24 cellular contexts compared by ENCODE assay signal in genomic region chr17:68596411-68596945, GRCh38. TPM values are rescaled to one million over a fixed set of nuclear protein-coding genes. Genes with fewer than 3 reads are reported as not detected.
"Had no signal": no experiment of that assay in that cellular context is flagged by ENCODE, and none has a peak within 500 bp of the region (broad histone marks: within the 10 kb centered on the region; RNA-seq: fewer than 3 reads in every experiment).

No MANE protein-coding gene starts in this region.

- H3K36me3 Mint-ChIP-seq: activated naive CD8-positive, alpha-beta T cell treated with anti-CD3 and anti-CD28 coated beads, Interleukin-2, amount 10 ng/mL, durations not matched to agents 7 days and 5 days; memory B cell; WTC11 had no signal

- H3K4me3 ChIP-seq: coronary artery, mucosa of descending colon, right atrium auricular region, tibial nerve had no signal

- H3K27ac ChIP-seq: foreskin keratinocyte, left lung had no signal

- H3K27ac Mint-ChIP-seq: activated naive CD4-positive, alpha-beta T cell treated with anti-CD3 and anti-CD28 coated beads for 36 hours; activated naive CD8-positive, alpha-beta T cell treated with anti-CD3 and anti-CD28 coated beads, Interleukin-2, amount 10 ng/mL, durations not matched to agents 7 days and 5 days; memory B cell; progenitor cell of endocrine pancreas; stimulated activated naive CD8-positive, alpha-beta T cell treated with anti-CD3 and anti-CD28 coated beads, Interleukin-15, Interleukin-2, amounts not matched to agents 100 ng/mL and 50 ng/mL, for 24 hours; T-helper 1 cell treated with Interleukin-12 subunit alpha and Interleukin-12 subunit beta and Interleukin-4 antibody, amounts not matched to agents 30 μg/mL and 1 μg/mL, for 36 hours; WTC11 had no signal

- H3K4me3 Mint-ChIP-seq: activated naive CD4-positive, alpha-beta T cell treated with anti-CD3 and anti-CD28 coated beads for 36 hours; activated naive CD8-positive, alpha-beta T cell treated with anti-CD3 and anti-CD28 coated beads, Interleukin-2, amount 10 ng/mL, durations not matched to agents 7 days and 5 days; activated T-cell treated with anti-CD3 and anti-CD28 coated beads, Interleukin-2, amount 50 U/mL, for 4 hours; memory B cell; stimulated activated naive CD8-positive, alpha-beta T cell treated with anti-CD3 and anti-CD28 coated beads, Interleukin-15, Interleukin-2, amounts not matched to agents 100 ng/mL and 50 ng/mL, for 24 hours; T-helper 1 cell treated with Interleukin-12 subunit alpha and Interleukin-12 subunit beta and Interleukin-4 antibody, amounts not matched to agents 30 μg/mL and 1 μg/mL, for 36 hours; WTC11 had no signal

- H3K9me3 ChIP-seq: left lung, mucosa of descending colon, right atrium auricular region, tibial nerve had no signal

- DNase-seq: activated CD8-positive, alpha-beta memory T cell treated with anti-CD3 and anti-CD28 coated beads, Interleukin-2, amount 50 U/mL, for 48 hours; activated naive CD4-positive, alpha-beta T cell treated with anti-CD3 and anti-CD28 coated beads for 36 hours; activated naive CD8-positive, alpha-beta T cell treated with anti-CD3 and anti-CD28 coated beads, Interleukin-2, amount 10 ng/mL, durations not matched to agents 7 days and 5 days; activated T-cell treated with anti-CD3 and anti-CD28 coated beads, Interleukin-2, amount 50 U/mL, for 4 hours; amniotic stem cell; foreskin keratinocyte; left lung; mucosa of descending colon; nucleus accumbens; stimulated activated CD4-positive, alpha-beta T cell treated with anti-CD3 and anti-CD28 coated beads, Interleukin-12 subunit alpha, Interleukin-12 subunit beta, amount 100 ng/mL, for 4 hours; substantia nigra; T1000 had no signal

- H3K27me3 Mint-ChIP-seq: progenitor cell of endocrine pancreas had no signal

- H3K27me3 ChIP-seq: right atrium auricular region had no signal

- H3K36me3 ChIP-seq: right atrium auricular region, tibial nerve had no signal

- H3K9me3 Mint-ChIP-seq: activated naive CD4-positive, alpha-beta T cell treated with anti-CD3 and anti-CD28 coated beads for 36 hours; activated naive CD8-positive, alpha-beta T cell treated with anti-CD3 and anti-CD28 coated beads, Interleukin-2, amount 10 ng/mL, durations not matched to agents 7 days and 5 days; activated T-cell treated with anti-CD3 and anti-CD28 coated beads, Interleukin-2, amount 50 U/mL, for 4 hours; memory B cell; stimulated activated naive CD8-positive, alpha-beta T cell treated with anti-CD3 and anti-CD28 coated beads, Interleukin-15, Interleukin-2, amounts not matched to agents 100 ng/mL and 50 ng/mL, for 24 hours; T-helper 1 cell treated with Interleukin-12 subunit alpha and Interleukin-12 subunit beta and Interleukin-4 antibody, amounts not matched to agents 30 μg/mL and 1 μg/mL, for 36 hours; WTC11 had no signal

- ATAC-seq: activated T-cell treated with anti-CD3 and anti-CD28 coated beads, Interleukin-2, amount 50 U/mL, for 4 hours; foreskin keratinocyte; left lung; mucosa of descending colon; WTC11 had no signal

RNA-seq across cellular contexts. Expression of gene FAM20A, which starts 4.7 kb away (rescaled TPM):
- total RNA-seq: activated CD8-positive, alpha-beta memory T cell treated with anti-CD3 and anti-CD28 coated beads for 36 hours; activated naive CD4-positive, alpha-beta T cell treated with anti-CD3 and anti-CD28 coated beads for 36 hours; activated naive CD8-positive, alpha-beta T cell treated with anti-CD3 and anti-CD28 coated beads, Interleukin-2, amount 10 ng/mL, durations not matched to agents 7 days and 5 days; epithelial cell of proximal tubule; foreskin keratinocyte; glomerular endothelial cell had no signal
- polyA plus RNA-seq: foreskin keratinocyte, neural cell had no signal
